Comparison of ENCODE assay signal across 24 cellular contexts in genomic region chr18:79925656-79925979, GRCh38. TPM values are rescaled to one million over a fixed set of nuclear protein-coding genes. Genes with fewer than 3 reads are reported as not detected.
A peak's percentile ranks its signal among the peaks of the same experiment; 100 is the strongest.
DNase-seq lines count a peak whose midpoint lies in the region; ATAC-seq and TF ChIP-seq lines count a peak whose summit lies in the region.
"Had no signal": no experiment of that assay in that cellular context is flagged by ENCODE, and none has a peak within 500 bp of the region (broad histone marks: within the 10 kb centered on the region; RNA-seq: fewer than 3 reads in every experiment).

No MANE protein-coding gene starts in this region.

- H3K36me3 ChIP-seq in parathyroid adenoma (ENCODE audit: control insufficient read depth, insufficient read depth, low read length), result no peaks in the 10 kb centered on the region

- no peaks in the 10 kb centered on the region for H3K4me1 Mint-ChIP-seq in activated naive CD8-positive, alpha-beta T cell treated with anti-CD3 and anti-CD28 coated beads, Interleukin-2, amount 10 ng/mL, durations not matched to agents 7 days and 5 days
- no peaks in the 10 kb centered on the region for H3K4me1 Mint-ChIP-seq in activated naive CD8-positive, alpha-beta T cell treated with anti-CD3 and anti-CD28 coated beads, Interleukin-2, amount 50 U/mL, for 24 hours
- H3K4me1 Mint-ChIP-seq: activated CD4-positive, alpha-beta T cell treated with anti-CD3 and anti-CD28 coated beads, Interleukin-2, amount 10 ng/mL, durations not matched to agents 7 days and 5 days; B cell had no signal

- no peak overlapping the region for H3K27ac Mint-ChIP-seq in activated naive CD8-positive, alpha-beta T cell treated with anti-CD3 and anti-CD28 coated beads, Interleukin-2, amount 10 ng/mL, durations not matched to agents 7 days and 5 days
- H3K27ac Mint-ChIP-seq in activated naive CD8-positive, alpha-beta T cell treated with anti-CD3 and anti-CD28 coated beads, Interleukin-2, amount 50 U/mL, for 24 hours, result no peak overlapping the region
- H3K27ac Mint-ChIP-seq: activated CD4-positive, alpha-beta T cell treated with anti-CD3 and anti-CD28 coated beads, Interleukin-2, amount 10 ng/mL, durations not matched to agents 7 days and 5 days; B cell had no signal

- H3K36me3 Mint-ChIP-seq in activated naive CD8-positive, alpha-beta T cell treated with anti-CD3 and anti-CD28 coated beads, Interleukin-2, amount 10 ng/mL, durations not matched to agents 7 days and 5 days, result peaks cover 31% of the 10 kb centered on the region
- H3K36me3 Mint-ChIP-seq in activated naive CD8-positive, alpha-beta T cell treated with anti-CD3 and anti-CD28 coated beads, Interleukin-2, amount 50 U/mL, for 24 hours (ENCODE audit: low read depth), result peaks cover 39% of the 10 kb centered on the region

- peaks cover 12% of the 10 kb centered on the region for H3K9me3 Mint-ChIP-seq in activated naive CD8-positive, alpha-beta T cell treated with anti-CD3 and anti-CD28 coated beads, Interleukin-2, amount 10 ng/mL, durations not matched to agents 7 days and 5 days
- peaks cover 16% of the 10 kb centered on the region for H3K9me3 Mint-ChIP-seq in activated naive CD8-positive, alpha-beta T cell treated with anti-CD3 and anti-CD28 coated beads, Interleukin-2, amount 50 U/mL, for 24 hours

- H3K4me3 Mint-ChIP-seq in activated naive CD8-positive, alpha-beta T cell treated with anti-CD3 and anti-CD28 coated beads, Interleukin-2, amount 10 ng/mL, durations not matched to agents 7 days and 5 days, result no peak overlapping the region
- no peak overlapping the region for H3K4me3 Mint-ChIP-seq in activated naive CD8-positive, alpha-beta T cell treated with anti-CD3 and anti-CD28 coated beads, Interleukin-2, amount 50 U/mL, for 24 hours
- H3K4me3 Mint-ChIP-seq: activated CD4-positive, alpha-beta T cell treated with anti-CD3 and anti-CD28 coated beads, Interleukin-2, amount 10 ng/mL, durations not matched to agents 7 days and 5 days; B cell had no signal

- H3K27me3 ChIP-seq in parathyroid adenoma (ENCODE audit: control insufficient read depth, insufficient read depth, low read length), result no peaks in the 10 kb centered on the region
- H3K27me3 ChIP-seq: heart right ventricle had no signal

- TF ChIP-seq CTCF in parathyroid adenoma (IDR thresholded peaks at IDR 0.05), result no peak

- ATAC-seq in activated naive CD8-positive, alpha-beta T cell treated with anti-CD3 and anti-CD28 coated beads, Interleukin-2, amount 10 ng/mL, durations not matched to agents 7 days and 5 days (ENCODE audit: low read depth), result no peak
- no peak for ATAC-seq in activated naive CD8-positive, alpha-beta T cell treated with anti-CD3 and anti-CD28 coated beads, Interleukin-2, amount 50 U/mL, for 24 hours
- ATAC-seq in GM19463 (IDR thresholded peaks at IDR 0.05; ENCODE audit: unreplicated experiment) (no peak), GM18511 (IDR thresholded peaks at IDR 0.05; ENCODE audit: unreplicated experiment) (no peak), GM21786 (IDR thresholded peaks at IDR 0.05; ENCODE audit: unreplicated experiment) (no peak)
- ATAC-seq: HepG2 had no signal

- no peak overlapping the region for H3K4me3 ChIP-seq in parathyroid adenoma (ENCODE audit: low read depth, low read length)
- H3K4me3 ChIP-seq: heart right ventricle, PC-9, smooth muscle cell had no signal

- POLR2A ChIA-PET in activated naive CD8-positive, alpha-beta T cell treated with anti-CD3 and anti-CD28 coated beads, Interleukin-2, amount 10 ng/mL, durations not matched to agents 7 days and 5 days (lab: Charles Lee), result no interaction called here

- H3K4me2 ChIP-seq in parathyroid adenoma (ENCODE audit: low read length), result peak overlapping the region; percentile 7
- H3K4me2 ChIP-seq: PC-9, smooth muscle cell had no signal

- no peak overlapping the region for H3K9ac ChIP-seq in parathyroid adenoma

- peak overlapping the region; percentile 7 for H2AFZ ChIP-seq in parathyroid adenoma
- H2AFZ ChIP-seq: PC-9 had no signal

- peak overlapping the region; percentile 67 for H3K27ac ChIP-seq in parathyroid adenoma
- H3K27ac ChIP-seq: heart right ventricle, PC-9 had no signal

- peaks cover 14% of the 10 kb centered on the region for H3K79me2 ChIP-seq in parathyroid adenoma

- no peaks in the 10 kb centered on the region for H3K9me3 ChIP-seq in parathyroid adenoma (ENCODE audit: control insufficient read depth, low read length)

- H3K4me1 ChIP-seq in parathyroid adenoma, result peaks cover 9% of the 10 kb centered on the region

- DNase-seq in activated naive CD8-positive, alpha-beta T cell treated with anti-CD3 and anti-CD28 coated beads, Interleukin-2, amount 10 ng/mL, durations not matched to agents 7 days and 5 days, result peak; percentile 13
- no peak for DNase-seq in activated naive CD8-positive, alpha-beta T cell treated with anti-CD3 and anti-CD28 coated beads, Interleukin-2, amount 50 U/mL, for 24 hours
- DNase-seq in left kidney (ENCODE audit: low read depth, low spot score) (peak; percentile 62), ureter (ENCODE audit: low spot score) (peak; percentile 18)
- DNase-seq: activated CD4-positive, alpha-beta T cell treated with anti-CD3 and anti-CD28 coated beads, Interleukin-2, amount 10 ng/mL, durations not matched to agents 7 days and 5 days; activated CD8-positive, alpha-beta memory T cell treated with anti-CD3 and anti-CD28 coated beads, Interleukin-2, amount 50 U/mL, for 4 hours; CD8-positive, alpha-beta memory T cell; effector CD8-positive, alpha-beta T cell; EL; heart right ventricle; mammary epithelial cell; NCI-H510A treated with DMSO at 0.1 percent for 48 hours; PC-9; stimulated activated CD4-positive, alpha-beta T cell treated with anti-CD3 and anti-CD28 coated beads, Interleukin-2, amount 100 ng/mL, for 24 hours; T-helper 9 cell; trophoblast cell had no signal

- no peaks in the 10 kb centered on the region for H3K27me3 Mint-ChIP-seq in activated naive CD8-positive, alpha-beta T cell treated with anti-CD3 and anti-CD28 coated beads, Interleukin-2, amount 10 ng/mL, durations not matched to agents 7 days and 5 days
- H3K27me3 Mint-ChIP-seq in activated naive CD8-positive, alpha-beta T cell treated with anti-CD3 and anti-CD28 coated beads, Interleukin-2, amount 50 U/mL, for 24 hours, result no peaks in the 10 kb centered on the region
- H3K27me3 Mint-ChIP-seq: activated CD4-positive, alpha-beta T cell treated with anti-CD3 and anti-CD28 coated beads, Interleukin-2, amount 10 ng/mL, durations not matched to agents 7 days and 5 days; B cell had no signal

RNA-seq across cellular contexts. Expression of gene SLC66A2, which starts 25.8 kb away (rescaled TPM):
- 10 to 100 TPM; 29.0 to 29.2 TPM for total RNA-seq in activated naive CD8-positive, alpha-beta T cell treated with anti-CD3 and anti-CD28 coated beads, Interleukin-2, amount 10 ng/mL, durations not matched to agents 7 days and 5 days
- 37.4 TPM for total RNA-seq in ureter

RNA-seq across cellular contexts. Expression of gene HSBP1L1, which starts 38.8 kb away (rescaled TPM):
- 10 to 100 TPM; 14.0 to 18.0 TPM for total RNA-seq in activated naive CD8-positive, alpha-beta T cell treated with anti-CD3 and anti-CD28 coated beads, Interleukin-2, amount 10 ng/mL, durations not matched to agents 7 days and 5 days
- total RNA-seq in ureter, result 29.5 TPM
- total RNA-seq: LHCN-M2 had no signal
